In the genomic region with DNA sequence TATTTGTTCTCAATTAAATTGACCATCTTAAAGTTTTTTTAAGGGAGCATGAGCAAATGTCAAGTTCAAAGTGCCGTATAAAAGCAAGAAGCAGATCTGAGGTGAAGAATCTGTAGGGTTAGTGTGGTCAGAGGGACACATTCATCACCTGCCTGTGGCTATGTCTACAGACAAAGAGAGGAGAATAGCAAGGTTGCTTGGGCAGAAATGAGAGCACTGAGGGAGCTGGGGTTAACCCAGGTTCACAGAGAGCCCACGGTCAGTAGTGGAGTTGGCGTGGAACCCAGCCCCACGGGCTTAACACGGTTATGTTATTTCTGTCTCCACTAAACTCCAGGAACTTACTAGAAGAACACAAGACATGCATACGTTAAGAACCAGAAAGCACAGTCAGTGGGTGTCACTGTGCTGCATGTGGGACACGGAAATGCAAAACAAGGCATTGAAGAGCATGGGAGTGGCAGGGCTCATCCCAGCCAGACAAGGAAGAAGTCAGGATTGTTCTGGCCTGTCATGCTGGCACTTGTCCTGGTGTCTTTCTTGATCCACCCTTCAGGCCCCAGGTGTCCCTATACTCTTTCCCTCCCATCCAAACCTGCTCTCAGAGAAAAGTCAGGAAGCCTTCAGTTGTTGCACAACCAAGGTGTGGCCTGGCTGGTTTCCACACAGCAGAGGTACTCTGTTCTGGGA, we compare ENCODE assay signal across 1 cellular context.
TF ChIP-seq lines count a peak whose summit lies in the region.

No MANE protein-coding gene starts in this region.

TF ChIP-seq in HepG2, 621 proteins besides CTCF, POLR2A, EP300 and RAD21 (continued from another document):
- TF ChIP-seq ZFP90 (CRISPR knock-in tag; IDR thresholded peaks at IDR 0.05; ENCODE audit: borderline replicate concordance): no peak
- no peak for TF ChIP-seq NFYB (CRISPR knock-in tag; IDR thresholded peaks at IDR 0.05)
- no peak for TF ChIP-seq FOSL2 (CRISPR knock-in tag; IDR thresholded peaks at IDR 0.05)
- no peak for TF ChIP-seq ZC3H4 (CRISPR knock-in tag; IDR thresholded peaks at IDR 0.05; ENCODE audit: borderline replicate concordance)
- TF ChIP-seq, protein P1, sequence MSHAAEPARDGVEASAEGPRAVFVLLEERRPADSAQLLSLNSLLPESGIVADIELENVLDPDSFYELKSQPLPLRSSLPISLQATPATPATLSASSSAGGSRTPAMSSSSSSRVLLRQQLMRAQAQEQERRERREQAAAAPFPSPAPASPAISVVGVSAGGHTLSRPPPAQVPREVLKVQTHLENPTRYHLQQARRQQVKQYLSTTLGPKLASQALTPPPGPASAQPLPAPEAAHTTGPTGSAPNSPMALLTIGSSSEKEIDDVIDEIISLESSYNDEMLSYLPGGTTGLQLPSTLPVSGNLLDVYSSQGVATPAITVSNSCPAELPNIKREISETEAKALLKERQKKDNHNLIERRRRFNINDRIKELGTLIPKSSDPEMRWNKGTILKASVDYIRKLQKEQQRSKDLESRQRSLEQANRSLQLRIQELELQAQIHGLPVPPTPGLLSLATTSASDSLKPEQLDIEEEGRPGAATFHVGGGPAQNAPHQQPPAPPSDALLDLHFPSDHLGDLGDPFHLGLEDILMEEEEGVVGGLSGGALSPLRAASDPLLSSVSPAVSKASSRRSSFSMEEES (CRISPR knock-in tag; IDR thresholded peaks at IDR 0.05): no peak
- no peak for TF ChIP-seq XBP1 (CRISPR knock-in tag; IDR thresholded peaks at IDR 0.05)
